In genomic region chr19:646798-647565, GRCh38 we compare ENCODE assay signal across 2 cellular contexts.
TF ChIP-seq lines count a peak whose summit lies in the region.

No MANE protein-coding gene starts in this region.

TF ChIP-seq in HEK293, 187 proteins besides CTCF, POLR2A, EP300 and RAD21:
- TF ChIP-seq ZNF362 (tag by site-specific recombination; IDR thresholded peaks at IDR 0.05) (no peak), GLIS1 (tag by site-specific recombination; IDR thresholded peaks at IDR 0.05) (peak; percentile 29; the same call in 1 of the 2 replicates), ZNF394 (tag by site-specific recombination; IDR thresholded peaks at IDR 0.05; ENCODE audit: borderline replicate concordance) (no peak)
TF ChIP-seq in HEK293: peak in this region for 1.

TF ChIP-seq in K562, 482 proteins besides CTCF, POLR2A, EP300 and RAD21:
- TF ChIP-seq NR0B1 (IDR thresholded peaks at IDR 0.05; ENCODE audit: partially characterized antibody), result no peak
- TF ChIP-seq RBM22 (IDR thresholded peaks at IDR 0.05; ENCODE audit: low read depth, low read length, poor library complexity, severe bottlenecking), result peak; percentile 66
- peak; percentile 15 for TF ChIP-seq POLR2B (IDR thresholded peaks at IDR 0.05; ENCODE audit: low read depth, partially characterized antibody)
- no peak for TF ChIP-seq POLR2AphosphoS2 (IDR thresholded peaks at IDR 0.05; ENCODE audit: low read length)
- TF ChIP-seq POU5F1 (IDR thresholded peaks at IDR 0.05; ENCODE audit: borderline replicate concordance, low read depth, low read length, partially characterized antibody), result no peak
- TF ChIP-seq ATF3 (IDR thresholded peaks at IDR 0.05), result no peak
- TF ChIP-seq ATF3 (CRISPR knock-in tag; conservative IDR thresholded peaks at IDR 0.05), result no peak
- TF ChIP-seq IFI16 (CRISPR knock-in tag; IDR thresholded peaks at IDR 0.05), result no peak
- peak; percentile 22; the same call in 1 of the 2 replicates for TF ChIP-seq RBFOX2 (IDR thresholded peaks at IDR 0.05; ENCODE audit: low read depth, low read length)
- no peak for TF ChIP-seq U2AF1 (optimal IDR thresholded peaks at IDR 0.05; ENCODE audit: low read depth, low read length)
- TF ChIP-seq THAP7 (CRISPR knock-in tag; IDR thresholded peaks at IDR 0.05), result no peak
- TF ChIP-seq POLR2G (IDR thresholded peaks at IDR 0.05; ENCODE audit: low read depth, low read length), result peak; percentile 36
- no peak for TF ChIP-seq PRDM10 (IDR thresholded peaks at IDR 0.05; ENCODE audit: partially characterized antibody)
- TF ChIP-seq ZNF217 (CRISPR knock-in tag; IDR thresholded peaks at IDR 0.05), result no peak
- TF ChIP-seq SETDB1 (IDR thresholded peaks at IDR 0.05; ENCODE audit: low read length), result no peak
- no peak for TF ChIP-seq ZBTB1 (CRISPR knock-in tag; IDR thresholded peaks at IDR 0.05; ENCODE audit: borderline replicate concordance, low read depth)
- TF ChIP-seq SRSF3 (IDR thresholded peaks at IDR 0.05; ENCODE audit: insufficient read depth, low read length), result no peak
- TF ChIP-seq ID3 (CRISPR knock-in tag; IDR thresholded peaks at IDR 0.05), result no peak
- no peak for TF ChIP-seq ID3 (tag; IDR thresholded peaks at IDR 0.05)
- no peak for TF ChIP-seq RHOXF2B (CRISPR knock-in tag; conservative IDR thresholded peaks at IDR 0.05)
- TF ChIP-seq SUPT5H (IDR thresholded peaks at IDR 0.05), result peak; percentile 51; the same call in 1 of the 2 replicates
